ENCODE assay signal across 21 cellular contexts in the genomic region with DNA sequence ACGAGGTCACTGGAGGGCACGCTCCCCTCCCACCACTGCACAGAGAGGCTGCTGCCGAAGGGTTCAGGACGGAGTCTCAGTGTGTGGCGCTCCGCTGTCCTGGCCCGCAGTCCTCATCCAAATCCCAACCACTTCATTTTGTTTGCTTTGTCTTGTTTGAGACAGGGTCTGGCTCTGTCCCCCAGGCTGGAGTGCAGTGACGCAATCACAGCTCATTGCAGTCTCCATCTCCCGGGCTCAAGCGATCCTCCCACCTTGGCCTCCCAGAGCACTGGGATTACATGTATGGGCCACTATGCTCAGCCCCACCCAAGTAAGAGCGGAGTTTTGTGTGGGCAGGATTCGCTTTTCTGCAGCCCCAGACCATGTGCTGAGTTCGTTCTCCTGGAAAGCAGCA. TPM values are rescaled to one million over a fixed set of nuclear protein-coding genes. Genes with fewer than 3 reads are reported as not detected.
DNase-seq lines count a peak whose midpoint lies in the region; ATAC-seq and TF ChIP-seq lines count a peak whose summit lies in the region.
"Had no signal": no experiment of that assay in that cellular context is flagged by ENCODE, and none has a peak within 500 bp of the region (broad histone marks: within the 10 kb centered on the region; RNA-seq: fewer than 3 reads in every experiment).

No MANE protein-coding gene starts in this region.

- H3K4me3 ChIP-seq in left ventricle myocardium inferior (no peak overlapping the region), OCI-LY7 (ENCODE audit: low read depth, low read length, poor library complexity, severe bottlenecking) (no peak overlapping the region), thyroid gland (replicated peaks in 1 of 3) (no peak overlapping the region)
- H3K4me3 ChIP-seq: BLaER1 treated with 17β-estradiol and CSF1 and Interleukin-3, amounts not matched to agents 10 nM and 100 nM; GM23248; HAP-1 had no signal

- ATAC-seq in Right ventricle myocardium inferior (no peak), HG03342 (IDR thresholded peaks at IDR 0.05; ENCODE audit: unreplicated experiment) (no peak), HG02981 (IDR thresholded peaks at IDR 0.05; ENCODE audit: unreplicated experiment) (no peak)
- no peak for ATAC-seq in central memory CD8-positive, alpha-beta T cell (replicated peaks; ENCODE audit: extremely low read depth, poor library complexity, severe bottlenecking)

- no peaks in the 10 kb centered on the region for H4K20me1 ChIP-seq in OCI-LY7 (ENCODE audit: insufficient read depth, low read length)

- H2AFZ ChIP-seq in OCI-LY7 (ENCODE audit: low read length) = no peak overlapping the region
- H2AFZ ChIP-seq: GM23248 had no signal

- H3K36me3 Mint-ChIP-seq in central memory CD8-positive, alpha-beta T cell (ENCODE audit: insufficient read depth) = peaks cover 44% of the 10 kb centered on the region

- H3K4me1 ChIP-seq in left ventricle myocardium inferior = no peaks in the 10 kb centered on the region
- H3K4me1 ChIP-seq in OCI-LY7 (ENCODE audit: insufficient read depth, low read length, poor library complexity, severe bottlenecking) = no peaks in the 10 kb centered on the region
- H3K4me1 ChIP-seq in thyroid gland = no peaks in the 10 kb centered on the region
- H3K4me1 ChIP-seq: HAP-1 had no signal

- H3K36me3 ChIP-seq in left ventricle myocardium inferior (peaks cover 58% of the 10 kb centered on the region), OCI-LY7 (ENCODE audit: insufficient read depth, low read length) (peaks cover 15% of the 10 kb centered on the region), thyroid gland (peaks cover 35 to 41% of the 10 kb centered on the region in 2 donors)
- H3K36me3 ChIP-seq: HAP-1 had no signal

- intact Hi-C loops in Right ventricle myocardium inferior (cut with DNase I) = no loop called here
- intact Hi-C loops in left ventricle myocardium inferior (cut with micrococcal nuclease) = no loop called here
- intact Hi-C loops in OCI-LY7 (cut with micrococcal nuclease; ENCODE audit: unreplicated experiment) = no loop called here
- intact Hi-C loops in thyroid gland (cut with DNase I) = no loop called here

- H3K27me3 Mint-ChIP-seq in central memory CD8-positive, alpha-beta T cell = no peaks in the 10 kb centered on the region
- H3K27me3 Mint-ChIP-seq: B cell had no signal

- BruUV-seq in OCI-LY7 (replicated peaks; lab: Mats Ljungman, UMichigan) = no TSS peak

- WGBS in thyroid gland, 2 donors = 94 to 96% methylated on average over 9 to 10 of the region's 13 CpGs

- H3K4me3 Mint-ChIP-seq in central memory CD8-positive, alpha-beta T cell = no peak overlapping the region
- H3K4me3 Mint-ChIP-seq: B cell; CD8-positive, alpha-beta memory T cell had no signal

- CTCF ChIA-PET in OCI-LY7 (lab: Charles Lee; ENCODE audit: unreplicated experiment) = no interaction called here

- no peak overlapping the region for H3K4me2 ChIP-seq in OCI-LY7 (ENCODE audit: low read length)
- H3K4me2 ChIP-seq: BLaER1 treated with 17β-estradiol and CSF1 and Interleukin-3, amounts not matched to agents 10 nM and 100 nM had no signal

- H3K27ac Mint-ChIP-seq in central memory CD8-positive, alpha-beta T cell (ENCODE audit: low read depth) = peak overlapping the region; percentile 44
- H3K27ac Mint-ChIP-seq: B cell had no signal

- no peaks in the 10 kb centered on the region for H3K27me3 ChIP-seq in left ventricle myocardium inferior (ENCODE audit: low read depth)
- H3K27me3 ChIP-seq in thyroid gland = no peaks in the 10 kb centered on the region
- H3K27me3 ChIP-seq: BLaER1 treated with 17β-estradiol and CSF1 and Interleukin-3, amounts not matched to agents 10 nM and 100 nM had no signal

- H3K9me3 Mint-ChIP-seq in central memory CD8-positive, alpha-beta T cell = no peaks in the 10 kb centered on the region
- H3K9me3 Mint-ChIP-seq: CD8-positive, alpha-beta memory T cell had no signal

- no peaks in the 10 kb centered on the region for H3K9me2 ChIP-seq in OCI-LY7 (ENCODE audit: insufficient read depth, low read length)

- H3K9me3 ChIP-seq in left ventricle myocardium inferior (replicated peaks) (no peaks in the 10 kb centered on the region), OCI-LY7 (ENCODE audit: low read length) (no peaks in the 10 kb centered on the region), thyroid gland (no peaks in the 10 kb centered on the region)
- H3K9me3 ChIP-seq: BLaER1 treated with 17β-estradiol and CSF1 and Interleukin-3, amounts not matched to agents 10 nM and 100 nM; HAP-1 had no signal

- peaks cover 16% of the 10 kb centered on the region for H3K4me1 Mint-ChIP-seq in central memory CD8-positive, alpha-beta T cell

- DNase-seq in Right ventricle myocardium inferior (ENCODE audit: missing footprints) (peak; percentile 17), left ventricle myocardium inferior (no peak), OCI-LY7 (ENCODE audit: low spot score) (no peak), thyroid gland (no peak)
- DNase-seq in central memory CD8-positive, alpha-beta T cell (ENCODE audit: low spot score in 2 of 2) = no peak
- DNase-seq: 8988T; CD8-positive, alpha-beta memory T cell; COR-L47; DMS 273 treated with DMSO at 0.1 percent for 48 hours; DMS53; DND-41; EL; GM23248 had no signal

- no peak for TF ChIP-seq POLR2A in thyroid gland (IDR thresholded peaks at IDR 0.05)

- POLR2A ChIA-PET in OCI-LY7 (lab: Charles Lee) = no interaction called here

- no peak overlapping the region for H3K27ac ChIP-seq in left ventricle myocardium inferior (replicated peaks)
- no peak overlapping the region for H3K27ac ChIP-seq in OCI-LY7 (ENCODE audit: low read depth, low read length, poor library complexity, severe bottlenecking)
- no peak overlapping the region for H3K27ac ChIP-seq in thyroid gland
- H3K27ac ChIP-seq: BLaER1 treated with 17β-estradiol and CSF1 and Interleukin-3, amounts not matched to agents 10 nM and 100 nM; GM23248 had no signal

- no peaks in the 10 kb centered on the region for H3K79me2 ChIP-seq in OCI-LY7 (ENCODE audit: insufficient read depth, low read depth, low read length)

- TF ChIP-seq CTCF in left ventricle myocardium inferior (IDR thresholded peaks at IDR 0.05; ENCODE audit: borderline replicate concordance) (no peak), OCI-LY7 (conservative IDR thresholded peaks at IDR 0.05; ENCODE audit: low read length) (0 out of 2 replicates have a peak, but pooled peaks have one; percentile 5), thyroid gland (IDR thresholded peaks at IDR 0.05) (no peak)

RNA-seq across cellular contexts. Expression of a gene that starts 12.7 kb away (rescaled TPM):
- 11.3 TPM for total RNA-seq in Right ventricle myocardium inferior
- total RNA-seq in left ventricle myocardium inferior = 13.4 TPM
- 22.3 and 31.0 TPM in 2 replicates for total RNA-seq in OCI-LY7 (2014; rRNA removed; shearing (Covaris generic))
- total RNA-seq in OCI-LY7 (2022) = 33.7 and 61.3 TPM in 2 replicates
- 10 to 100 TPM; 26.2 to 46.9 (median 31.3) TPM for total RNA-seq in thyroid gland

RNA-seq across cellular contexts. Expression of a gene that starts 18.8 kb away (rescaled TPM):
- total RNA-seq in Right ventricle myocardium inferior = 11.3 TPM
- 13.6 TPM for total RNA-seq in left ventricle myocardium inferior
- total RNA-seq in OCI-LY7 (2014; rRNA removed; shearing (Covaris generic)) = 23.2 and 36.4 TPM in 2 replicates
- 16.5 and 17.0 TPM in 2 replicates for total RNA-seq in OCI-LY7 (2022)
- total RNA-seq in thyroid gland = 10 to 100 TPM; 16.9 to 19.8 (median 18.2) TPM

RNA-seq across cellular contexts. Expression of a gene that starts 29.1 kb away (rescaled TPM):
- total RNA-seq in Right ventricle myocardium inferior (0.35 TPM), left ventricle myocardium inferior (not detected), OCI-LY7 (2022) (not detected in 2 replicates), thyroid gland (1 to 10 TPM in 2 of 4 donors, under 1 TPM in 1, not detected in 1; 0.67 to 1.7 (median 1.6) TPM)
- total RNA-seq in OCI-LY7 (2014; rRNA removed; shearing (Covaris generic)) = not detected in 2 replicates
- total RNA-seq: A673, G401, GM23248, H4 had no signal

RNA-seq across cellular contexts. Expression of a gene that starts 42.6 kb away (rescaled TPM):
- 1.7 TPM for total RNA-seq in Right ventricle myocardium inferior
- total RNA-seq in left ventricle myocardium inferior = 1.3 TPM
- 0.46 and 0.85 TPM in 2 replicates for total RNA-seq in OCI-LY7 (2014; rRNA removed; shearing (Covaris generic))
- 1.1 and 2.5 TPM in 2 replicates for total RNA-seq in OCI-LY7 (2022)
- 1 to 10 TPM in 2 of 4 donors, under 1 TPM in 2; 0.27 to 1.6 (median 0.99) TPM for total RNA-seq in thyroid gland
- total RNA-seq: GM23248, H4 had no signal

RNA-seq across cellular contexts. Expression of a gene that starts 50.0 kb away (rescaled TPM):
- total RNA-seq in Right ventricle myocardium inferior = 35.0 TPM
- 31.8 TPM for total RNA-seq in left ventricle myocardium inferior
- 21.3 and 22.5 TPM in 2 replicates for total RNA-seq in OCI-LY7 (2014; rRNA removed; shearing (Covaris generic))
- 24.1 and 26.6 TPM in 2 replicates for total RNA-seq in OCI-LY7 (2022)
- total RNA-seq in thyroid gland = 100 to 1,000 TPM in 1 of 4 donors, 10 to 100 TPM in 3; 53.6 to 121 (median 70.0) TPM
